19 cellular contexts compared by ENCODE assay signal in genomic region chr17:47808036-47808829, GRCh38. TPM values are rescaled to one million over a fixed set of nuclear protein-coding genes. Genes with fewer than 3 reads are reported as not detected.
DNase-seq lines count a peak whose midpoint lies in the region; ATAC-seq, FAIRE-seq and TF ChIP-seq lines count a peak whose summit lies in the region.
"Had no signal": no experiment of that assay in that cellular context is flagged by ENCODE, and none has a peak within 500 bp of the region (broad histone marks: within the 10 kb centered on the region; RNA-seq: fewer than 3 reads in every experiment).

No MANE protein-coding gene starts in this region.

- intact Hi-C loops in body of pancreas (cut with DNase I), result loop anchor here (10.0 kb wide), 2 partner anchors 113 to 153 kb away; partner anchors contain the start of gene TBKBP1
- intact Hi-C loops in posterior vena cava (cut with DNase I), result no loop called here
- intact Hi-C loops in upper lobe of right lung (cut with DNase I), result no loop called here

- peaks cover 0 to 15% of the 10 kb centered on the region in 2 donors for H3K36me3 ChIP-seq in body of pancreas (replicated peaks in 1 of 2; ENCODE audit: insufficient read depth in 1 of 2, low read depth in 2 of 2)
- H3K36me3 ChIP-seq in upper lobe of right lung, result peaks cover 46% of the 10 kb centered on the region

- 84 to 85% methylated on average over 12 to 16 of the region's 20 CpGs for WGBS in body of pancreas, 2 donors

- TF ChIP-seq CTCF in body of pancreas (IDR thresholded peaks at IDR 0.05) (no peak), upper lobe of right lung (IDR thresholded peaks at IDR 0.05) (no peak)

- H3K4me1 ChIP-seq in body of pancreas (peaks cover 49% of the 10 kb centered on the region), upper lobe of right lung (no peaks in the 10 kb centered on the region)

- DNase-seq in activated effector memory CD4-positive, alpha-beta T cell treated with anti-CD3 and anti-CD28 coated beads, Interleukin-2, amount 50 U/mL, for 16 hours, result peak; percentile 55
- DNase-seq in activated effector memory CD4-positive, alpha-beta T cell treated with Interleukin-2 at 50 U/mL for 16 hours, result no peak
- no peak for DNase-seq in body of pancreas
- peak; percentile 66 for DNase-seq in posterior vena cava (ENCODE audit: low spot score)
- DNase-seq in upper lobe of right lung, result peak; percentile 51
- DNase-seq in activated CD4-positive, alpha-beta T cell treated with anti-CD3 and anti-CD28 coated beads, Interleukin-2, amount 50 U/mL, for 48 hours, result no peak
- DNase-seq in urothelium cell line (ENCODE audit: low spot score), result no peak
- DNase-seq: COR-L47, KBM-7, NCI-H1048, NCI-H146, NCI-H345, NCI-H69, SHP77 had no signal

- no peak for TF ChIP-seq POLR2A in body of pancreas (IDR thresholded peaks at IDR 0.05)

- FAIRE-seq in urothelium cell line (lab: Jason Lieb, UNC), result no peak
- FAIRE-seq: GM12891 had no signal

- no peaks in the 10 kb centered on the region for H3K9me3 ChIP-seq in body of pancreas
- no peaks in the 10 kb centered on the region for H3K9me3 ChIP-seq in upper lobe of right lung

- no peak overlapping the region for H3K4me3 ChIP-seq in body of pancreas
- no peak overlapping the region for H3K4me3 ChIP-seq in upper lobe of right lung

- peak overlapping the region; percentile 77 to 87 (median 82) for H3K27ac ChIP-seq in body of pancreas
- H3K27ac ChIP-seq in upper lobe of right lung, result no peak overlapping the region

- ATAC-seq in body of pancreas, result no peak
- no peak for ATAC-seq in upper lobe of right lung
- no peak for ATAC-seq in HG02870 (IDR thresholded peaks at IDR 0.05; ENCODE audit: unreplicated experiment)
- ATAC-seq: HCT116, Panc1 had no signal

- no peaks in the 10 kb centered on the region for H3K27me3 ChIP-seq in body of pancreas
- H3K27me3 ChIP-seq in upper lobe of right lung, result no peaks in the 10 kb centered on the region

RNA-seq across cellular contexts. Expression of gene OSBPL7, which starts 13.4 kb away (rescaled TPM):
- 10 to 100 TPM; 18.2 to 42.2 TPM for total RNA-seq in body of pancreas
- total RNA-seq in posterior vena cava, result 1 to 10 TPM; 6.4 to 9.8 TPM
- total RNA-seq in upper lobe of right lung, result 14.4 TPM

RNA-seq across cellular contexts. Expression of gene MRPL10, which starts 23.1 kb away (rescaled TPM):
- total RNA-seq in body of pancreas, result 10 to 100 TPM in 1 of 2 donors, 1 to 10 TPM in 1; 4.3 to 29.8 TPM
- total RNA-seq in posterior vena cava, result 10 to 100 TPM; 23.9 to 28.6 TPM
- 29.2 TPM for total RNA-seq in upper lobe of right lung

RNA-seq across cellular contexts. Expression of gene LRRC46, which starts 23.2 kb away (rescaled TPM):
- not detected for total RNA-seq in body of pancreas
- not detected for total RNA-seq in posterior vena cava
- 1.1 TPM for total RNA-seq in upper lobe of right lung
- total RNA-seq: G401 had no signal

RNA-seq across cellular contexts. Expression of gene SCRN2, which starts 32.8 kb away (rescaled TPM):
- total RNA-seq in body of pancreas, result 10 to 100 TPM; 37.2 to 45.7 TPM
- 10 to 100 TPM; 13.3 to 17.8 TPM for total RNA-seq in posterior vena cava
- total RNA-seq in upper lobe of right lung, result 30.5 TPM

RNA-seq across cellular contexts. Expression of gene SP6, which starts 42.7 kb away (rescaled TPM):
- under 1 TPM; 0.26 to 0.99 TPM for total RNA-seq in body of pancreas
- total RNA-seq in posterior vena cava, result under 1 TPM; 0.19 to 0.48 TPM
- 8.5 TPM for total RNA-seq in upper lobe of right lung

Comparison
In these comparisons a context has a peak if more than half of its experiments do, and no peak if none do; other contexts are left out.
1. DNase-seq: peak in activated effector memory CD4-positive, alpha-beta T cell treated with anti-CD3 and anti-CD28 coated beads, Interleukin-2, amount 50 U/mL, for 16 hours (single experiment), posterior vena cava (single experiment) and upper lobe of right lung (single experiment); none in activated effector memory CD4-positive, alpha-beta T cell treated with Interleukin-2 at 50 U/mL for 16 hours (single experiment), body of pancreas (0 of 4), activated CD4-positive, alpha-beta T cell treated with anti-CD3 and anti-CD28 coated beads, Interleukin-2, amount 50 U/mL, for 48 hours (0 of 2) and urothelium cell line (single experiment).